ENCODE assay signal across 18 cellular contexts in genomic region chr10:131906269-131906639, GRCh38. TPM values are rescaled to one million over a fixed set of nuclear protein-coding genes. Genes with fewer than 3 reads are reported as not detected.
A peak's percentile ranks its signal among the peaks of the same experiment; 100 is the strongest.
DNase-seq lines count a peak whose midpoint lies in the region; ATAC-seq and TF ChIP-seq lines count a peak whose summit lies in the region.
"Had no signal": no experiment of that assay in that cellular context is flagged by ENCODE, and none has a peak within 500 bp of the region (broad histone marks: within the 10 kb centered on the region; RNA-seq: fewer than 3 reads in every experiment).

No MANE protein-coding gene starts in this region.

- TF ChIP-seq CTCF in liver (IDR thresholded peaks at IDR 0.05; ENCODE audit: low read depth, low read length, missing input control): no peak
- no peak for TF ChIP-seq CTCF in H9 (conservative IDR thresholded peaks at IDR 0.05)
- no peak for TF ChIP-seq CTCF in GM10248 (IDR thresholded peaks at IDR 0.05; ENCODE audit: control extremely low read depth, extremely low read depth, low read depth, missing control alignments)

- H3K4ac ChIP-seq in H9 (ENCODE audit: low read depth, low read length): no peak overlapping the region

- H3K36me3 ChIP-seq in CD4-positive, CD25-positive, alpha-beta regulatory T cell (ENCODE audit: control insufficient read depth, insufficient read depth, low read length): peaks cover 25% of the 10 kb centered on the region
- H3K36me3 ChIP-seq in liver (ENCODE audit: control insufficient read depth in 4 of 4, insufficient read depth in 3 of 4, low read depth in 1 of 4, low read length in 3 of 4): peaks cover 0 to 3% (median 1%) of the 10 kb centered on the region in 4 donors

- H3K4me1 Mint-ChIP-seq in activated CD4-positive, alpha-beta T cell treated with anti-CD3 and anti-CD28 coated beads, Interleukin-2, amount 10 ng/mL, durations not matched to agents 24 days and 14 days: peaks cover 64% of the 10 kb centered on the region
- peaks cover 32 to 90% (median 63%) of the 10 kb centered on the region in 4 donors for H3K4me1 Mint-ChIP-seq in CD4-positive, CD25-positive, alpha-beta regulatory T cell
- H3K4me1 Mint-ChIP-seq in activated CD4-positive, alpha-beta memory T cell treated with anti-CD3 and anti-CD28 coated beads, Interleukin-2, amount 10 ng/mL, durations not matched to agents 7 days and 5 days: peaks cover 75% of the 10 kb centered on the region
- H3K4me1 Mint-ChIP-seq in H9: peaks cover 32 to 36% of the 10 kb centered on the region in 2 experiments

- H2BK12ac ChIP-seq in H9 (ENCODE audit: insufficient read length, low read depth, low read length): no peak overlapping the region

- no peak overlapping the region for H2AK5ac ChIP-seq in H9 (ENCODE audit: insufficient read length, low read length)

- H3K9me3 Mint-ChIP-seq in activated CD4-positive, alpha-beta T cell treated with anti-CD3 and anti-CD28 coated beads, Interleukin-2, amount 10 ng/mL, durations not matched to agents 24 days and 14 days: no peaks in the 10 kb centered on the region
- H3K9me3 Mint-ChIP-seq in CD4-positive, CD25-positive, alpha-beta regulatory T cell: no peaks in the 10 kb centered on the region
- H3K9me3 Mint-ChIP-seq in activated CD4-positive, alpha-beta memory T cell treated with anti-CD3 and anti-CD28 coated beads, Interleukin-2, amount 10 ng/mL, durations not matched to agents 7 days and 5 days: no peaks in the 10 kb centered on the region
- H3K9me3 Mint-ChIP-seq in H9: no peaks in the 10 kb centered on the region
- H3K9me3 Mint-ChIP-seq: GM23338 had no signal

- H2AFZ ChIP-seq in H9 (ENCODE audit: low read length): no peak overlapping the region
- H2AFZ ChIP-seq: GM23338 had no signal

- no peak for DNase-seq in activated CD4-positive, alpha-beta T cell treated with anti-CD3 and anti-CD28 coated beads, Interleukin-2, amount 10 ng/mL, durations not matched to agents 24 days and 14 days
- DNase-seq in activated CD4-positive, alpha-beta T cell treated with anti-CD3 and anti-CD28 coated beads for 4 hours: no peak
- DNase-seq in CD4-positive, CD25-positive, alpha-beta regulatory T cell: no peak
- no peak for DNase-seq in activated CD4-positive, alpha-beta memory T cell treated with anti-CD3 and anti-CD28 coated beads, Interleukin-2, amount 10 ng/mL, durations not matched to agents 7 days and 5 days
- DNase-seq in H9: no peak
- DNase-seq in GM10248 (ENCODE audit: extremely low spot score): no peak
- no peak for DNase-seq in RKO (ENCODE audit: low spot score)
- DNase-seq: activated effector memory CD4-positive, alpha-beta T cell treated with Interleukin-2 at 50 U/mL for 16 hours; Calu3; NCI-H2107; stimulated activated CD4-positive, alpha-beta T cell treated with anti-CD3 and anti-CD28 coated beads, Interleukin-4, amount 100 ng/mL, for 1 hour had no signal

- H4K20me1 ChIP-seq in H9 (ENCODE audit: control insufficient read depth, insufficient read depth, insufficient read length): peaks cover 2% of the 10 kb centered on the region

- H3K4me3 ChIP-seq in CD4-positive, CD25-positive, alpha-beta regulatory T cell (ENCODE audit: low read depth, low read length): no peak overlapping the region
- H3K4me3 ChIP-seq in liver (ENCODE audit: low read depth in 1 of 3, low read length in 3 of 3): no peak overlapping the region
- H3K4me3 ChIP-seq: cardiac muscle cell, GM23338, lung, spleen, tibial artery had no signal

- peaks cover 37% of the 10 kb centered on the region for H3K36me3 Mint-ChIP-seq in activated CD4-positive, alpha-beta T cell treated with anti-CD3 and anti-CD28 coated beads, Interleukin-2, amount 10 ng/mL, durations not matched to agents 24 days and 14 days (ENCODE audit: low read depth)
- peaks cover 9% of the 10 kb centered on the region for H3K36me3 Mint-ChIP-seq in CD4-positive, CD25-positive, alpha-beta regulatory T cell
- peaks cover 56% of the 10 kb centered on the region for H3K36me3 Mint-ChIP-seq in activated CD4-positive, alpha-beta memory T cell treated with anti-CD3 and anti-CD28 coated beads, Interleukin-2, amount 10 ng/mL, durations not matched to agents 7 days and 5 days (ENCODE audit: low read depth)
- H3K36me3 Mint-ChIP-seq in H9 (ENCODE audit: insufficient read depth in 1 of 3, low read depth in 3 of 3): peaks cover 16 to 47% (median 18%) of the 10 kb centered on the region in 3 experiments; a peak in 6 of 7 replicates

- peaks cover 3% of the 10 kb centered on the region for H3K23me2 ChIP-seq in H9 (ENCODE audit: insufficient read length, low read depth, low read length, poor library complexity, severe bottlenecking)

- H2BK5ac ChIP-seq in H9 (ENCODE audit: insufficient read length, low read length): no peak overlapping the region

- H2BK120ac ChIP-seq in H9 (ENCODE audit: low read depth, low read length, poor library complexity, severe bottlenecking): no peak overlapping the region

- peak overlapping the region; percentile 15 for H3K27ac ChIP-seq in CD4-positive, CD25-positive, alpha-beta regulatory T cell (ENCODE audit: insufficient read depth, low read length, poor library complexity, severe bottlenecking)
- H3K27ac ChIP-seq in liver (ENCODE audit: low read depth in 1 of 2, low read length in 2 of 2) (peak overlapping the region in 1 of 2 donors; percentile 18), H9 (ENCODE audit: insufficient read length, low read depth, low read length) (no peak overlapping the region)
- H3K27ac ChIP-seq: cardiac muscle cell, tibial artery had no signal

- no peak for ATAC-seq in CD4-positive, CD25-positive, alpha-beta regulatory T cell (ENCODE audit: low read depth in 2 of 2)
- ATAC-seq: GM23338 had no signal

- no peaks in the 10 kb centered on the region for H3K79me1 ChIP-seq in H9 (ENCODE audit: insufficient read depth, low read depth, low read length, poor library complexity, severe bottlenecking)

- peak overlapping the region; percentile 61 for H3K27ac Mint-ChIP-seq in activated CD4-positive, alpha-beta T cell treated with anti-CD3 and anti-CD28 coated beads, Interleukin-2, amount 10 ng/mL, durations not matched to agents 24 days and 14 days
- H3K27ac Mint-ChIP-seq in CD4-positive, CD25-positive, alpha-beta regulatory T cell: peak overlapping the region; percentile 91 to 97 (median 93)
- peak overlapping the region; percentile 85 for H3K27ac Mint-ChIP-seq in activated CD4-positive, alpha-beta memory T cell treated with anti-CD3 and anti-CD28 coated beads, Interleukin-2, amount 10 ng/mL, durations not matched to agents 7 days and 5 days
- no peak overlapping the region for H3K27ac Mint-ChIP-seq in H9
- H3K27ac Mint-ChIP-seq: B cell, GM23338 had no signal

- H3K9me3 ChIP-seq in CD4-positive, CD25-positive, alpha-beta regulatory T cell (ENCODE audit: control insufficient read depth in 2 of 2, low read length in 2 of 2): no peaks in the 10 kb centered on the region
- no peaks in the 10 kb centered on the region for H3K9me3 ChIP-seq in liver (ENCODE audit: control insufficient read depth in 4 of 4, low read length in 3 of 4)
- no peaks in the 10 kb centered on the region for H3K9me3 ChIP-seq in H9 (ENCODE audit: control insufficient read depth, low read depth, low read length)
- H3K9me3 ChIP-seq: spleen, tibial artery had no signal

- H3K56ac ChIP-seq in H9 (ENCODE audit: insufficient read length, low read depth, low read length): no peak overlapping the region

- H2BK20ac ChIP-seq in H9 (ENCODE audit: low read depth, low read length, poor library complexity, severe bottlenecking): no peak overlapping the region

- peaks cover 47% of the 10 kb centered on the region for H3K79me2 ChIP-seq in H9 (ENCODE audit: insufficient read depth, low read length)

- no peak overlapping the region for H3K4me2 ChIP-seq in H9 (ENCODE audit: insufficient read depth, insufficient read length, low read length)
- H3K4me2 ChIP-seq: GM23338 had no signal

- CTCF ChIA-PET in activated CD4-positive, alpha-beta memory T cell treated with anti-CD3 and anti-CD28 coated beads, Interleukin-2, amount 10 ng/mL, durations not matched to agents 7 days and 5 days (lab: Charles Lee): interaction anchor here (1.0 kb wide), 1 partner anchor 21 kb away, joined by 3 read pairs; no protein-coding TSS in a partner anchor
- CTCF ChIA-PET in GM10248 (lab: Yijun Ruan, JAX): interaction anchor here (1.1 kb wide), 1 partner anchor 37 kb away, joined by 4 read pairs; no protein-coding TSS in a partner anchor

- POLR2A ChIA-PET in activated CD4-positive, alpha-beta memory T cell treated with anti-CD3 and anti-CD28 coated beads, Interleukin-2, amount 10 ng/mL, durations not matched to agents 7 days and 5 days (lab: Charles Lee): interaction anchor here (1.2 to 2.4 kb wide), 2 partner anchors 8 to 10 kb away, joined by 4 to 11 read pairs; no protein-coding TSS in a partner anchor
- POLR2A ChIA-PET in GM10248 (lab: Yijun Ruan, JAX): interaction anchor here (0.8 kb wide), 1 partner anchor 15 kb away, joined by 3 read pairs; no protein-coding TSS in a partner anchor

- no peak overlapping the region for H4K91ac ChIP-seq in H9 (ENCODE audit: insufficient read length, low read depth, low read length)

- TF ChIP-seq RAD21 in liver (IDR thresholded peaks at IDR 0.05): no peak

- H2BK15ac ChIP-seq in H9 (ENCODE audit: low read depth, low read length): no peak overlapping the region

- H3K9ac ChIP-seq in liver (ENCODE audit: low read depth in 1 of 2, low read length in 2 of 2) (peak overlapping the region in 1 of 2 donors; percentile 17), H9 (ENCODE audit: extremely low read depth, insufficient read length, low read length) (no peak overlapping the region)

- WGBS in liver: 29% methylated on average over 1 of the region's 1 CpG
- WGBS in H9 (ENCODE audit: extremely low coverage, insufficient read length, low lambda C conversion rate): no CpG with 5 or more reads among the region's 1 CpG

- H3K14ac ChIP-seq in H9 (ENCODE audit: insufficient read depth, low read length): no peak overlapping the region

- intact Hi-C loops in activated CD4-positive, alpha-beta T cell treated with anti-CD3 and anti-CD28 coated beads, Interleukin-2, amount 10 ng/mL, durations not matched to agents 24 days and 14 days (cut with micrococcal nuclease): loop anchor here (10.0 kb wide), 2 partner anchors 539 to 1791 kb away; partner anchors contain the start of gene C10orf143

- no peak overlapping the region for H3K23ac ChIP-seq in H9 (ENCODE audit: insufficient read length, low read depth, low read length)

- no peak overlapping the region for H3K18ac ChIP-seq in H9 (ENCODE audit: insufficient read length, low read depth, low read length)

- peaks cover 79% of the 10 kb centered on the region for H3K4me1 ChIP-seq in CD4-positive, CD25-positive, alpha-beta regulatory T cell (ENCODE audit: control insufficient read depth, insufficient read depth, low read length, poor library complexity, severe bottlenecking)
- H3K4me1 ChIP-seq in liver (ENCODE audit: control insufficient read depth in 4 of 4, insufficient read depth in 4 of 4, low read length in 3 of 4): peaks cover 13 to 48% (median 44%) of the 10 kb centered on the region in 4 donors
- no peaks in the 10 kb centered on the region; the same call in 1 of the 2 replicates for H3K4me1 ChIP-seq in H9 (ENCODE audit: insufficient read depth, low read length)

- no peaks in the 10 kb centered on the region for H3K27me3 ChIP-seq in CD4-positive, CD25-positive, alpha-beta regulatory T cell (ENCODE audit: control insufficient read depth, insufficient read depth, low read length)
- H3K27me3 ChIP-seq in liver (ENCODE audit: control insufficient read depth in 4 of 4, insufficient read depth in 4 of 4, low read length in 3 of 4): no peaks in the 10 kb centered on the region
- no peaks in the 10 kb centered on the region for H3K27me3 ChIP-seq in H9 (ENCODE audit: insufficient read depth, low read length)
- H3K27me3 ChIP-seq: cardiac muscle cell, spleen, tibial artery had no signal

- no peak overlapping the region for H4K8ac ChIP-seq in H9 (replicated peaks; ENCODE audit: insufficient read length, low read depth, low read length)

- no peak overlapping the region for H4K5ac ChIP-seq in H9 (ENCODE audit: insufficient read length, low read depth, low read length)

- no peaks in the 10 kb centered on the region for H3K27me3 Mint-ChIP-seq in activated CD4-positive, alpha-beta T cell treated with anti-CD3 and anti-CD28 coated beads, Interleukin-2, amount 10 ng/mL, durations not matched to agents 24 days and 14 days
- H3K27me3 Mint-ChIP-seq in CD4-positive, CD25-positive, alpha-beta regulatory T cell: peaks cover 12% of the 10 kb centered on the region
- H3K27me3 Mint-ChIP-seq in activated CD4-positive, alpha-beta memory T cell treated with anti-CD3 and anti-CD28 coated beads, Interleukin-2, amount 10 ng/mL, durations not matched to agents 7 days and 5 days: no peaks in the 10 kb centered on the region
- H3K27me3 Mint-ChIP-seq in H9 (ENCODE audit: low read depth): no peaks in the 10 kb centered on the region
- H3K27me3 Mint-ChIP-seq: B cell had no signal

- H3K4me3 Mint-ChIP-seq in activated CD4-positive, alpha-beta T cell treated with anti-CD3 and anti-CD28 coated beads, Interleukin-2, amount 10 ng/mL, durations not matched to agents 24 days and 14 days: no peak overlapping the region
- peak overlapping the region; percentile 43 to 91 (median 65) for H3K4me3 Mint-ChIP-seq in CD4-positive, CD25-positive, alpha-beta regulatory T cell
- H3K4me3 Mint-ChIP-seq in activated CD4-positive, alpha-beta memory T cell treated with anti-CD3 and anti-CD28 coated beads, Interleukin-2, amount 10 ng/mL, durations not matched to agents 7 days and 5 days: no peak overlapping the region
- no peak overlapping the region for H3K4me3 Mint-ChIP-seq in H9
- H3K4me3 Mint-ChIP-seq: B cell, GM23338 had no signal

- H3T11ph ChIP-seq in H9 (ENCODE audit: low read length): no peak overlapping the region

RNA-seq across cellular contexts. Expression of gene PPP2R2D, which starts 5.4 kb away (rescaled TPM):
- 33.2 and 36.2 TPM in 2 replicates for total RNA-seq in activated CD4-positive, alpha-beta T cell treated with anti-CD3 and anti-CD28 coated beads, Interleukin-2, amount 10 ng/mL, durations not matched to agents 24 days and 14 days
- 41.8 TPM for total RNA-seq in CD4-positive, CD25-positive, alpha-beta regulatory T cell
- 10 to 100 TPM; 23.8 to 48.1 (median 25.6) TPM for polyA plus RNA-seq in CD4-positive, CD25-positive, alpha-beta regulatory T cell
- 10 to 100 TPM; 40.3 to 40.8 TPM for total RNA-seq in activated CD4-positive, alpha-beta memory T cell treated with anti-CD3 and anti-CD28 coated beads, Interleukin-2, amount 10 ng/mL, durations not matched to agents 7 days and 5 days
- total RNA-seq in liver: 10 to 100 TPM; 19.7 to 20.5 TPM
- polyA plus RNA-seq in liver: 1 to 10 TPM; 5.9 to 8.8 TPM
- total RNA-seq in H9 (2021): 33.8 and 35.1 TPM in 2 replicates

Comparison
In these comparisons a context has a peak if more than half of its experiments do, and no peak if none do; other contexts are left out.
1. H3K27ac Mint-ChIP-seq: peak in activated CD4-positive, alpha-beta T cell treated with anti-CD3 and anti-CD28 coated beads, Interleukin-2, amount 10 ng/mL, durations not matched to agents 24 days and 14 days (single experiment), CD4-positive, CD25-positive, alpha-beta regulatory T cell (3 of 3) and activated CD4-positive, alpha-beta memory T cell treated with anti-CD3 and anti-CD28 coated beads, Interleukin-2, amount 10 ng/mL, durations not matched to agents 7 days and 5 days (single experiment); none in H9 (0 of 3).
2. H3K4me3 Mint-ChIP-seq: peak in CD4-positive, CD25-positive, alpha-beta regulatory T cell (4 of 4); none in activated CD4-positive, alpha-beta T cell treated with anti-CD3 and anti-CD28 coated beads, Interleukin-2, amount 10 ng/mL, durations not matched to agents 24 days and 14 days (single experiment), activated CD4-positive, alpha-beta memory T cell treated with anti-CD3 and anti-CD28 coated beads, Interleukin-2, amount 10 ng/mL, durations not matched to agents 7 days and 5 days (single experiment) and H9 (0 of 2).